Comparison of ENCODE assay signal across 1 cellular context in the genomic region with DNA sequence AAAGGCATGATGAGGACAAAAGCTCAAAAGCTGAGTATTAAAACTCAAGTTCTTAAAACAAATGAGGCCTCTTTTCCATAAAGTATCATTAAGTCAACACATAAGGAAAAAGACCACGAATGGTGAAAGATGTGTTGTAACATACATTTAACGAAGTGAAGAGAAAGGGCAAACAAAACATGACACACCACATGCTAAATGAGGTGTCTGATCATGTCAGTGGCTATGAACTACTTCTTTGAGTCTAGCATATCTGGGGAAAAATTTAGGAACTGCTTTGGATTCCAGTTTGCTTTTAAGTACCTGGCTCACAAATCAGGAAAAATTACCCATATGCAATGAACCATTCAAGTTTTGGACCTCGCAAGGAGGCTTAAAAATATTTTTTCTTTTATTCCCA.
TF ChIP-seq lines count a peak whose summit lies in the region.

No MANE protein-coding gene starts in this region.

TF ChIP-seq in GM12878, 131 proteins besides CTCF, POLR2A, EP300 and RAD21:
- TF ChIP-seq KDM1A (IDR thresholded peaks at IDR 0.05; ENCODE audit: borderline replicate concordance) = no peak
- no peak for TF ChIP-seq CBFB (IDR thresholded peaks at IDR 0.05; ENCODE audit: low read depth)
- TF ChIP-seq SUPT20H (IDR thresholded peaks at IDR 0.05; ENCODE audit: borderline replicate concordance, control insufficient read depth, low read depth, low read length) = no peak
- TF ChIP-seq, protein P1, sequence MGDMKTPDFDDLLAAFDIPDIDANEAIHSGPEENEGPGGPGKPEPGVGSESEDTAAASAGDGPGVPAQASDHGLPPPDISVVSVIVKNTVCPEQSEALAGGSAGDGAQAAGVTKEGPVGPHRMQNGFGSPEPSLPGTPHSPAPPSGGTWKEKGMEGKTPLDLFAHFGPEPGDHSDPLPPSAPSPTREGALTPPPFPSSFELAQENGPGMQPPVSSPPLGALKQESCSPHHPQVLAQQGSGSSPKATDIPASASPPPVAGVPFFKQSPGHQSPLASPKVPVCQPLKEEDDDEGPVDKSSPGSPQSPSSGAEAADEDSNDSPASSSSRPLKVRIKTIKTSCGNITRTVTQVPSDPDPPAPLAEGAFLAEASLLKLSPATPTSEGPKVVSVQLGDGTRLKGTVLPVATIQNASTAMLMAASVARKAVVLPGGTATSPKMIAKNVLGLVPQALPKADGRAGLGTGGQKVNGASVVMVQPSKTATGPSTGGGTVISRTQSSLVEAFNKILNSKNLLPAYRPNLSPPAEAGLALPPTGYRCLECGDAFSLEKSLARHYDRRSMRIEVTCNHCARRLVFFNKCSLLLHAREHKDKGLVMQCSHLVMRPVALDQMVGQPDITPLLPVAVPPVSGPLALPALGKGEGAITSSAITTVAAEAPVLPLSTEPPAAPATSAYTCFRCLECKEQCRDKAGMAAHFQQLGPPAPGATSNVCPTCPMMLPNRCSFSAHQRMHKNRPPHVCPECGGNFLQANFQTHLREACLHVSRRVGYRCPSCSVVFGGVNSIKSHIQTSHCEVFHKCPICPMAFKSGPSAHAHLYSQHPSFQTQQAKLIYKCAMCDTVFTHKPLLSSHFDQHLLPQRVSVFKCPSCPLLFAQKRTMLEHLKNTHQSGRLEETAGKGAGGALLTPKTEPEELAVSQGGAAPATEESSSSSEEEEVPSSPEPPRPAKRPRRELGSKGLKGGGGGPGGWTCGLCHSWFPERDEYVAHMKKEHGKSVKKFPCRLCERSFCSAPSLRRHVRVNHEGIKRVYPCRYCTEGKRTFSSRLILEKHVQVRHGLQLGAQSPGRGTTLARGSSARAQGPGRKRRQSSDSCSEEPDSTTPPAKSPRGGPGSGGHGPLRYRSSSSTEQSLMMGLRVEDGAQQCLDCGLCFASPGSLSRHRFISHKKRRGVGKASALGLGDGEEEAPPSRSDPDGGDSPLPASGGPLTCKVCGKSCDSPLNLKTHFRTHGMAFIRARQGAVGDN (IDR thresholded peaks at IDR 0.05) = no peak
- no peak for TF ChIP-seq CHD2 (IDR thresholded peaks at IDR 0.05; ENCODE audit: borderline replicate concordance, low read depth, low read length)
- TF ChIP-seq KLF5 (IDR thresholded peaks at IDR 0.05; ENCODE audit: partially characterized antibody) = no peak
- no peak for TF ChIP-seq JUND (IDR thresholded peaks at IDR 0.05; ENCODE audit: low read depth, low read length)
- no peak for TF ChIP-seq ZBED1 (IDR thresholded peaks at IDR 0.05; ENCODE audit: borderline replicate concordance)
- no peak for TF ChIP-seq CREB1 (IDR thresholded peaks at IDR 0.05; ENCODE audit: low read depth)
- no peak for TF ChIP-seq SRF (IDR thresholded peaks at IDR 0.05; ENCODE audit: low read depth in 2 of 2, low read length in 2 of 2)
- no peak for TF ChIP-seq ZSCAN29 (IDR thresholded peaks at IDR 0.05)
- TF ChIP-seq BCL3 (IDR thresholded peaks at IDR 0.05; ENCODE audit: borderline replicate concordance, insufficient read depth, low read depth, low read length, poor library complexity, severe bottlenecking) = no peak
- no peak for TF ChIP-seq ZNF217 (IDR thresholded peaks at IDR 0.05)
